1 cellular context compared by ENCODE assay signal in genomic region chr6:169725270-169726048, GRCh38.
TF ChIP-seq lines count a peak whose summit lies in the region.

No MANE protein-coding gene starts in this region.

TF ChIP-seq in HepG2, 621 proteins besides CTCF, POLR2A, EP300 and RAD21 (continued from another document and continues in another):
- TF ChIP-seq ZNF318 (CRISPR knock-in tag; IDR thresholded peaks at IDR 0.05) (no peak), ZNF3 (CRISPR knock-in tag; IDR thresholded peaks at IDR 0.05) (peak; percentile 3; the same call in 1 of the 2 replicates), GLI4 (CRISPR knock-in tag; IDR thresholded peaks at IDR 0.05; ENCODE audit: borderline replicate concordance) (no peak), MNT (IDR thresholded peaks at IDR 0.05) (peak; percentile 32), ZNF652 (CRISPR knock-in tag; IDR thresholded peaks at IDR 0.05; ENCODE audit: borderline replicate concordance, low read depth) (peak; percentile 74), ZNF501 (CRISPR knock-in tag; IDR thresholded peaks at IDR 0.05) (no peak), GMEB1 (CRISPR knock-in tag; IDR thresholded peaks at IDR 0.05; ENCODE audit: borderline replicate concordance) (peak; percentile 53; the same call in 1 of the 2 replicates), ZNF230 (CRISPR knock-in tag; IDR thresholded peaks at IDR 0.05) (peak; percentile 32; the same call in 1 of the 2 replicates), ZNF558 (CRISPR knock-in tag; IDR thresholded peaks at IDR 0.05; ENCODE audit: borderline replicate concordance) (no peak), ZNF468 (CRISPR knock-in tag; IDR thresholded peaks at IDR 0.05) (no peak), NCOA1 (CRISPR knock-in tag; IDR thresholded peaks at IDR 0.05) (0 out of 2 replicates have a peak, but pooled peaks have one; percentile 12), ZBTB39 (CRISPR knock-in tag; IDR thresholded peaks at IDR 0.05) (no peak), ZNF547 (CRISPR knock-in tag; IDR thresholded peaks at IDR 0.05) (0 out of 2 replicates have a peak, but pooled peaks have one; percentile 32), NFAT5 (CRISPR knock-in tag; IDR thresholded peaks at IDR 0.05) (no peak; the same call in 1 of the 2 replicates), ZZZ3 (CRISPR knock-in tag; IDR thresholded peaks at IDR 0.05; ENCODE audit: borderline replicate concordance) (no peak), SOX6 (IDR thresholded peaks at IDR 0.05) (no peak), SOX6 (CRISPR knock-in tag; IDR thresholded peaks at IDR 0.05) (peak; percentile 98), CBFB (CRISPR knock-in tag; IDR thresholded peaks at IDR 0.05) (0 out of 2 replicates have a peak, but pooled peaks have one; percentile 44), ELF4 (CRISPR knock-in tag; IDR thresholded peaks at IDR 0.05; ENCODE audit: borderline replicate concordance) (no peak; the same call in 1 of the 2 replicates), ZBTB40 (IDR thresholded peaks at IDR 0.05) (no peak), ZBTB40 (CRISPR knock-in tag; IDR thresholded peaks at IDR 0.05) (no peak), NRL (CRISPR knock-in tag; IDR thresholded peaks at IDR 0.05; ENCODE audit: borderline replicate concordance) (no peak)
